Comparison of ENCODE assay signal across 7 cellular contexts in genomic region chr6:44593539-44593944, GRCh38.
A peak's percentile ranks its signal among the peaks of the same experiment; 100 is the strongest.
DNase-seq lines count a peak whose midpoint lies in the region; ATAC-seq and TF ChIP-seq lines count a peak whose summit lies in the region.

No MANE protein-coding gene starts in this region.

- no peaks in the 10 kb centered on the region for H3K9me3 ChIP-seq in Karpas-422 (ENCODE audit: low read length)

- no peak overlapping the region for H3K4me2 ChIP-seq in Karpas-422 (ENCODE audit: low read depth, low read length, poor library complexity, severe bottlenecking)

- no peak for ATAC-seq in stimulated activated memory B cell treated with anti-CD40 and anti-IgM and Interleukin-4, amounts not matched to agents 10 μg/mL and 1 μg/mL and 100 μg/mL, for 72 hours

- no peaks in the 10 kb centered on the region for H3K79me2 ChIP-seq in Karpas-422 (ENCODE audit: low read length)

- H3K4me3 ChIP-seq in Karpas-422 (ENCODE audit: low read length) = no peak overlapping the region

- H3K4me1 ChIP-seq in Karpas-422 (ENCODE audit: low read length) = no peaks in the 10 kb centered on the region

- H4K20me1 ChIP-seq in Karpas-422 (ENCODE audit: insufficient read depth, low read depth, low read length) = 0 out of 2 replicates have a peak, but pooled peaks cover 2% of the 10 kb centered on the region

- H2AFZ ChIP-seq in Karpas-422 (ENCODE audit: low read length) = no peak overlapping the region

- peaks cover 29% of the 10 kb centered on the region for H3K27me3 Mint-ChIP-seq in activated naive CD4-positive, alpha-beta T cell treated with anti-CD3 and anti-CD28 coated beads, Interleukin-2, amount 10 ng/mL, durations not matched to agents 7 days and 5 days
- H3K27me3 Mint-ChIP-seq in stimulated activated memory B cell treated with anti-CD40 and anti-IgM and Interleukin-4, amounts not matched to agents 10 μg/mL and 1 μg/mL and 100 μg/mL, for 72 hours = peaks cover 60% of the 10 kb centered on the region

- no peaks in the 10 kb centered on the region for H3K36me3 ChIP-seq in Karpas-422 (ENCODE audit: insufficient read depth, low read length)

- no peak overlapping the region for H3K27ac ChIP-seq in Karpas-422 (ENCODE audit: low read length)

- TF ChIP-seq CTCF in GM10266 (IDR thresholded peaks at IDR 0.05; ENCODE audit: control insufficient read depth, insufficient read depth, low read depth, missing control alignments) = peak; percentile 53

- H3K9ac ChIP-seq in Karpas-422 (ENCODE audit: low read length) = no peak overlapping the region

- CTCF ChIA-PET in activated naive CD4-positive, alpha-beta T cell treated with anti-CD3 and anti-CD28 coated beads, Interleukin-2, amount 10 ng/mL, durations not matched to agents 7 days and 5 days (lab: Charles Lee) = interaction anchor here (0.8 to 2.5 kb wide), 7 partner anchors 20 to 1329 kb away, joined by 3 to 16 read pairs (median 5); no protein-coding TSS in a partner anchor

- no peaks in the 10 kb centered on the region for H3K27me3 ChIP-seq in Karpas-422 (ENCODE audit: low read length)

- peak; percentile 28 for DNase-seq in GM10266 (ENCODE audit: extremely low spot score)
- peak; percentile 83 for DNase-seq in Karpas-422
- DNase-seq in SHP77 (lab: John Stamatoyannopoulos, UW) = peak; percentile 38 to 67
- peak; percentile 73 for DNase-seq in activated naive CD4-positive, alpha-beta T cell treated with anti-CD3 and anti-CD28 coated beads, Interleukin-2, amount 10 ng/mL, durations not matched to agents 7 days and 5 days
- DNase-seq in iPS-NIHi11 (ENCODE audit: low spot score) = peak; percentile 78
- peak; percentile 24 to 44 for DNase-seq in stimulated activated CD4-positive, alpha-beta T cell treated with anti-CD3 and anti-CD28 coated beads, Interleukin-4, amount 100 ng/mL, for 4 hours

- no peaks in the 10 kb centered on the region for H3K36me3 Mint-ChIP-seq in activated naive CD4-positive, alpha-beta T cell treated with anti-CD3 and anti-CD28 coated beads, Interleukin-2, amount 10 ng/mL, durations not matched to agents 7 days and 5 days
- no peaks in the 10 kb centered on the region for H3K36me3 Mint-ChIP-seq in stimulated activated memory B cell treated with anti-CD40 and anti-IgM and Interleukin-4, amounts not matched to agents 10 μg/mL and 1 μg/mL and 100 μg/mL, for 72 hours

- no peak overlapping the region for H3K27ac Mint-ChIP-seq in activated naive CD4-positive, alpha-beta T cell treated with anti-CD3 and anti-CD28 coated beads, Interleukin-2, amount 10 ng/mL, durations not matched to agents 7 days and 5 days
- H3K27ac Mint-ChIP-seq in stimulated activated memory B cell treated with anti-CD40 and anti-IgM and Interleukin-4, amounts not matched to agents 10 μg/mL and 1 μg/mL and 100 μg/mL, for 72 hours = no peak overlapping the region

- no peaks in the 10 kb centered on the region for H3K9me2 ChIP-seq in Karpas-422 (replicated peaks; ENCODE audit: insufficient read depth, low read length)

- H3K4me3 Mint-ChIP-seq in activated naive CD4-positive, alpha-beta T cell treated with anti-CD3 and anti-CD28 coated beads, Interleukin-2, amount 10 ng/mL, durations not matched to agents 7 days and 5 days = no peak overlapping the region
- no peak overlapping the region for H3K4me3 Mint-ChIP-seq in stimulated activated memory B cell treated with anti-CD40 and anti-IgM and Interleukin-4, amounts not matched to agents 10 μg/mL and 1 μg/mL and 100 μg/mL, for 72 hours

- H3K9me3 Mint-ChIP-seq in activated naive CD4-positive, alpha-beta T cell treated with anti-CD3 and anti-CD28 coated beads, Interleukin-2, amount 10 ng/mL, durations not matched to agents 7 days and 5 days = no peaks in the 10 kb centered on the region
- H3K9me3 Mint-ChIP-seq in stimulated activated memory B cell treated with anti-CD40 and anti-IgM and Interleukin-4, amounts not matched to agents 10 μg/mL and 1 μg/mL and 100 μg/mL, for 72 hours = peaks cover 2% of the 10 kb centered on the region

- H3K4me1 Mint-ChIP-seq in activated naive CD4-positive, alpha-beta T cell treated with anti-CD3 and anti-CD28 coated beads, Interleukin-2, amount 10 ng/mL, durations not matched to agents 7 days and 5 days = peaks cover 3% of the 10 kb centered on the region
- H3K4me1 Mint-ChIP-seq in stimulated activated memory B cell treated with anti-CD40 and anti-IgM and Interleukin-4, amounts not matched to agents 10 μg/mL and 1 μg/mL and 100 μg/mL, for 72 hours = no peaks in the 10 kb centered on the region

Comparison
In these comparisons a context has a peak if more than half of its experiments do, and no peak if none do; other contexts are left out.
1. DNase-seq: peak in every context shown above with its lines; median percentile 83 in Karpas-422; 78 in iPS-NIHi11; 73 in activated naive CD4-positive, alpha-beta T cell treated with anti-CD3 and anti-CD28 coated beads, Interleukin-2, amount 10 ng/mL, durations not matched to agents 7 days and 5 days; 52 in SHP77; 34 in stimulated activated CD4-positive, alpha-beta T cell treated with anti-CD3 and anti-CD28 coated beads, Interleukin-4, amount 100 ng/mL, for 4 hours; 28 in GM10266.